In the genomic region with DNA sequence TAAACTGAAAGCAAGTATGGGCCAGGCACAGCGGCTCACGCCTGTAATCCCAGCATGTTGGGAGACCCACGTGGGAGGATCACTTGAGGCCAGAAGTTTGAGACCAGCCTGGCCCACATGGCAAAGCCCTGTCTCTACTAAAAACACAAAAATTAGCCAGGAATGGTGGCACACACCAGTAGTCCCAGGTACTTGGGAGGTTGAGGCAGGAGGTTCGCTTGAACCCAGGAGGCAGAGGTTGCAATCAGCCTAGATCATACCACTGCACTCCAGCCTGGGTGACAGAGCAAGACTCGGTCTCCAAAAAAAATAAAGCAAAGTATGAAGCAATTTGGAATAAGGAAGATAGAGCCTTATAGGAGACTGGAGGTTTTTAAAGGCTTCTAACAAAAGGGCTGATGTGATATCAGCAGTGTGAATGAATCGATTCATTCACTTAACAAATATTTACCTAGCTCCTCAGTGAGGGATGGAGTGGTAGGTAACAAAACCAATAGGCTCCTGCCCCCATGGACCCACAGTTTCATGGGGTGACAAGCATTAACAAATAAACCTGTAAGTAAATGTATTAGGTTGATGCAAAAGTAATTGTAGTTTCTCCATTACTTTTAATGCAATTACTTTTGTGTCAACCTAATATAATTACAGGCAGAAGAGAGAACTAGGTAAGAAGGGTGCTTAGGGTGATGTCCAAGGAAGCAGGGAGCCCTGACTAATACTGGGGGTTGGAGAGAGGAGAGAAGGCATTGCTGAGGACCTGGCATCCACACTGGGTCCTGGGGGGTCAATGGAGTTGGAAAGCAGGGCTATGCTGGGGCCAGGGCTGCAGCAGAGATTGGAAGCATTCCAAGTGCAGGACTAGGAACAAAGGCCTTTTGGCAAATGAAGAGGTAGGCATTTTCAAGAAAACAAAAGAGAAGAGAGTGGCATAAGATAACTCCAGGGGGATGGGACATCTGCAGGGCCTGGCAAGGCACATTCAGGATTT, we compare ENCODE assay signal across 14 cellular contexts.
DNase-seq lines count a peak whose midpoint lies in the region; ATAC-seq and TF ChIP-seq lines count a peak whose summit lies in the region.
"Had no signal": no experiment of that assay in that cellular context is flagged by ENCODE, and none has a peak within 500 bp of the region (broad histone marks: within the 10 kb centered on the region; RNA-seq: fewer than 3 reads in every experiment).

No MANE protein-coding gene starts in this region.

- no peak for ATAC-seq in GM18502 (IDR thresholded peaks at IDR 0.05; ENCODE audit: poor library complexity, unreplicated experiment)
- ATAC-seq in GM18498 (IDR thresholded peaks at IDR 0.05; ENCODE audit: unreplicated experiment) = no peak
- ATAC-seq: effector memory CD8-positive, alpha-beta T cell had no signal

- no peak for TF ChIP-seq CTCF in mesothelial cell of epicardium (IDR thresholded peaks at IDR 0.05; ENCODE audit: unreplicated experiment)
- no peak for TF ChIP-seq CTCF in endothelial cell (IDR thresholded peaks at IDR 0.05; ENCODE audit: unreplicated experiment)

- H3K27ac Mint-ChIP-seq in mesothelial cell of epicardium (peak overlapping the region; percentile 11), endothelial cell (ENCODE audit: unreplicated experiment) (no peak overlapping the region)
- H3K27ac Mint-ChIP-seq: activated CD4-positive, alpha-beta memory T cell treated with anti-CD3 and anti-CD28 coated beads for 36 hours; effector memory CD8-positive, alpha-beta T cell; stimulated activated naive CD8-positive, alpha-beta T cell treated with anti-CD3 and anti-CD28 coated beads, Interleukin-15, Interleukin-2, amounts not matched to agents 100 ng/mL and 50 ng/mL, for 24 hours had no signal

- H3K27me3 Mint-ChIP-seq in mesothelial cell of epicardium (ENCODE audit: low read depth) = peaks cover 56% of the 10 kb centered on the region
- H3K27me3 Mint-ChIP-seq in endothelial cell (ENCODE audit: unreplicated experiment) = peaks cover 2% of the 10 kb centered on the region

- peaks cover 35% of the 10 kb centered on the region for H3K4me1 Mint-ChIP-seq in mesothelial cell of epicardium
- H3K4me1 Mint-ChIP-seq in endothelial cell (ENCODE audit: unreplicated experiment) = peaks cover 12% of the 10 kb centered on the region

- peaks cover 13% of the 10 kb centered on the region for H3K36me3 Mint-ChIP-seq in mesothelial cell of epicardium
- peaks cover 16% of the 10 kb centered on the region for H3K36me3 Mint-ChIP-seq in endothelial cell (ENCODE audit: low read depth, unreplicated experiment)
- H3K36me3 Mint-ChIP-seq: activated CD4-positive, alpha-beta memory T cell treated with anti-CD3 and anti-CD28 coated beads for 36 hours had no signal

- DNase-seq in DMS53 treated with DMSO at 0.1 percent for 48 hours (lab: John Stamatoyannopoulos, UW; ENCODE audit: unreplicated experiment) = peak; percentile 16
- peak; percentile 83 for DNase-seq in NCI-H146 treated with DMSO at 0.1 percent for 48 hours (lab: John Stamatoyannopoulos, UW; ENCODE audit: unreplicated experiment)
- DNase-seq in SHP77 treated with DMSO at 0.1 percent for 48 hours (lab: John Stamatoyannopoulos, UW) = peak; percentile 35
- DNase-seq in mesothelial cell of epicardium (ENCODE audit: low spot score in 2 of 2, unreplicated experiment in 2 of 2) = no peak
- DNase-seq in KG1 (lab: John Stamatoyannopoulos, UW) = no peak
- no peak for DNase-seq in endothelial cell (ENCODE audit: low spot score)
- DNase-seq: activated CD4-positive, alpha-beta memory T cell treated with anti-CD3 and anti-CD28 coated beads for 36 hours; central memory CD4-positive, alpha-beta T cell; effector memory CD8-positive, alpha-beta T cell; Karpas-422; stimulated activated CD4-positive, alpha-beta T cell treated with anti-CD3 and anti-CD28 coated beads, Interleukin-12 subunit alpha, Interleukin-12 subunit beta, amount 100 ng/mL, for 4 hours had no signal

- H3K9me3 Mint-ChIP-seq in mesothelial cell of epicardium (peaks cover 26% of the 10 kb centered on the region), endothelial cell (ENCODE audit: unreplicated experiment) (peaks cover 8% of the 10 kb centered on the region)

- no peak overlapping the region for H3K4me3 Mint-ChIP-seq in mesothelial cell of epicardium
- H3K4me3 Mint-ChIP-seq in endothelial cell (ENCODE audit: unreplicated experiment) = no peak overlapping the region
- H3K4me3 Mint-ChIP-seq: activated CD4-positive, alpha-beta memory T cell treated with anti-CD3 and anti-CD28 coated beads for 36 hours; effector memory CD8-positive, alpha-beta T cell; stimulated activated naive CD8-positive, alpha-beta T cell treated with anti-CD3 and anti-CD28 coated beads, Interleukin-15, Interleukin-2, amounts not matched to agents 100 ng/mL and 50 ng/mL, for 24 hours had no signal

Comparison
In these comparisons a context has a peak if more than half of its experiments do, and no peak if none do; other contexts are left out.
1. DNase-seq: peak in DMS53 treated with DMSO at 0.1 percent for 48 hours (single experiment), NCI-H146 treated with DMSO at 0.1 percent for 48 hours (single experiment) and SHP77 treated with DMSO at 0.1 percent for 48 hours (single experiment); none in mesothelial cell of epicardium (0 of 2), KG1 (single experiment) and endothelial cell (single experiment).